Comparison of ENCODE assay signal across 9 cellular contexts in the genomic region with DNA sequence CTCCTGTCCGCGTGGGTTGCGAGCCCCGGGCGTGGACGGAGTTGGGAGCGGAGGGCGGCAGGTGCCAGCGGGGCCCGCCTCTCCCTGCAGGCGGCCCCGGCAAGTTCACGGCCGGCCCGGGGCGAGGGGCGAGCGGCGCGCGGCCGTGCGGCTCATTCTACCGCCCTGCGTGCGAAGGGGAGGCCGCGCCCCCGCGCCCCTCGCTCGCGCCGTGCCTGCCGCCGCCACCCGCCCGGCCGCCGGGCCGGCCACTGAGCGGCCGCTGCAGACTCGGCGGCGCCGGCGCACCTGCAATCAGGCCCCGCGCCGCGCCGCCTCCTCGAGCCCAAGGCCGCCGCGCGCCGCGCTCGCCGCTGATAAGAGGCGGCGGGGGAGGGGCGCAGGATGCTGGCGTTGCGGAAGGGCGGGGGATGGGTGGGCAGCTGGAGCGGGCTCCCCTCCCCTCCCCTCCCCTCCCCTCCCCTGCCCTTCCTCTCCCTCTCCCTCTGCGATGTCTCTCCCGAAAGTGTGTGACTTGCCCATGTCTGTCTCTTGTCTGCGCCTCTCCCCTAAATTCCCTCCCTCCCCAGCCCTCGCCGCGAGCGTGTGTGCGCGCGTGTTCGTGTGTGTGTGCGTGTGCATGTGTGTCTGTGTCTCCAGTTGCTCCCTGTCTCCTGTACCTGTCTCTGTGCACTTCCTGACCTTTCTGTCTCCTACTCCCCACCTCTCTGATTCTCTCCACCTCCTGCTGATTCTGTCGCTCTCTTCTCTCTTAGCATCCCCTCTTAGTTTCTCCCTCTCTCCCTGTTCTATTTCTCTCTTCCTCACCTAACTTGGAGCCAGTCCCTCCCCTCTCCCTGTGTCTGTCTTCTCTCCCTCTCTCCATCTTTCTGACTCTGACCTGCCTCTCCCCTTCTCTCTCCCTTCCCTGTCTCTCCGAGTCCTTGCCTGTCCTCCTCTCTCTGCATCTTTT.
A peak's percentile ranks its signal among the peaks of the same experiment; 100 is the strongest.
DNase-seq lines count a peak whose midpoint lies in the region; ATAC-seq and TF ChIP-seq lines count a peak whose summit lies in the region.
"Had no signal": no experiment of that assay in that cellular context is flagged by ENCODE, and none has a peak within 500 bp of the region (broad histone marks: within the 10 kb centered on the region; RNA-seq: fewer than 3 reads in every experiment).

No MANE protein-coding gene starts in this region.

- H3K9me3 ChIP-seq in HCT116 (ENCODE audit: control insufficient read depth in 1 of 2, insufficient read depth in 1 of 2, low read depth in 1 of 2, low read length in 2 of 2), result no peaks in the 10 kb centered on the region
- H3K9me3 ChIP-seq in Panc1 (ENCODE audit: control insufficient read depth, insufficient read depth, low read depth, low read length), result no peaks in the 10 kb centered on the region
- H3K9me3 ChIP-seq in Karpas-422 (ENCODE audit: low read length), result no peaks in the 10 kb centered on the region

- no peak for TF ChIP-seq POLR2A in HCT116 (IDR thresholded peaks at IDR 0.05; ENCODE audit: borderline replicate concordance, extremely low read depth, insufficient read depth, insufficient read length)

- H3K4me3 ChIP-seq in BJ (ENCODE audit: low read depth, low read length) (peak overlapping the region; percentile 39), HCT116 (replicated peaks in 1 of 2; ENCODE audit: low read depth in 1 of 2, low read length in 2 of 2) (peak overlapping the region; percentile 26 to 39), Panc1 (ENCODE audit: low read depth in 2 of 2, low read length in 2 of 2) (peak overlapping the region; percentile 9 to 23; a peak in 1 of 4 replicates), fibroblast of villous mesenchyme (ENCODE audit: low read depth, low read length) (peak overlapping the region; percentile 37), Karpas-422 (ENCODE audit: low read length) (no peak overlapping the region)

- no peaks in the 10 kb centered on the region for H3K79me2 ChIP-seq in HCT116 (ENCODE audit: insufficient read depth, low read length)
- H3K79me2 ChIP-seq in Karpas-422 (ENCODE audit: low read length), result no peaks in the 10 kb centered on the region

- H3K4me1 ChIP-seq in HCT116 (ENCODE audit: control insufficient read depth in 1 of 2, insufficient read depth in 2 of 2, low read length in 2 of 2) (peaks cover 13 to 16% of the 10 kb centered on the region in 2 experiments; a peak in 3 of 4 replicates), Panc1 (ENCODE audit: control insufficient read depth, insufficient read depth, low read length) (no peaks in the 10 kb centered on the region), Karpas-422 (ENCODE audit: low read length) (no peaks in the 10 kb centered on the region)

- H3K36me3 ChIP-seq in BJ (ENCODE audit: control insufficient read depth, insufficient read depth, low read length), result no peaks in the 10 kb centered on the region
- no peaks in the 10 kb centered on the region for H3K36me3 ChIP-seq in HCT116 (ENCODE audit: control insufficient read depth in 1 of 2, insufficient read depth in 2 of 2, low read length in 2 of 2)
- no peaks in the 10 kb centered on the region for H3K36me3 ChIP-seq in Panc1 (ENCODE audit: control insufficient read depth, insufficient read depth, low read length)
- H3K36me3 ChIP-seq in Karpas-422 (ENCODE audit: insufficient read depth, low read length), result no peaks in the 10 kb centered on the region

- H3K9ac ChIP-seq in HCT116 (ENCODE audit: low read length), result no peak overlapping the region
- H3K9ac ChIP-seq in Karpas-422 (ENCODE audit: low read length), result no peak overlapping the region

- peak; percentile 89 for ATAC-seq in HCT116
- ATAC-seq in Panc1, result peak; percentile 75
- peak; percentile 78 for ATAC-seq in omental fat pad (ENCODE audit: low FRiP score)
- ATAC-seq in GM19397 (IDR thresholded peaks at IDR 0.05; ENCODE audit: unreplicated experiment), result no peak

- H3K9me2 ChIP-seq in HCT116 (ENCODE audit: insufficient read depth), result no peaks in the 10 kb centered on the region
- H3K9me2 ChIP-seq in Karpas-422 (replicated peaks; ENCODE audit: insufficient read depth, low read length), result no peaks in the 10 kb centered on the region

- BruUV-seq in HCT116 (replicated peaks; lab: Mats Ljungman, UMichigan) (no TSS peak), Panc1 (replicated peaks; lab: Mats Ljungman, UMichigan) (no TSS peak)

- TF ChIP-seq RAD21 in HCT116 (IDR thresholded peaks at IDR 0.05; ENCODE audit: low read depth), result no peak

- H3K27me3 ChIP-seq in BJ (ENCODE audit: control insufficient read depth, insufficient read depth, low read length) (no peaks in the 10 kb centered on the region), HCT116 (ENCODE audit: insufficient read depth, low read length) (peaks cover 5% of the 10 kb centered on the region; the same call in 1 of the 2 replicates), Panc1 (ENCODE audit: control insufficient read depth, insufficient read depth, low read length) (peaks cover 3% of the 10 kb centered on the region), Karpas-422 (ENCODE audit: low read length) (no peaks in the 10 kb centered on the region)

- CTCF ChIA-PET in BJ (lab: Yijun Ruan, JAX) (no interaction called here), HCT116 (lab: Charles Lee) (no interaction called here), Panc1 (lab: Charles Lee) (no interaction called here)

- in situ Hi-C loops in Panc1 (cut with HindIII; ENCODE audit: low pct_unique_long_range_greater_than_20kb, low sequenced_read_pairs), result no loop called here

- H2AFZ ChIP-seq in HCT116 (ENCODE audit: low read depth, low read length, poor library complexity, severe bottlenecking) (peak overlapping the region; percentile 71), Karpas-422 (ENCODE audit: low read length) (no peak overlapping the region)

- H4K20me1 ChIP-seq in HCT116 (ENCODE audit: insufficient read depth) (no peaks in the 10 kb centered on the region), Karpas-422 (ENCODE audit: insufficient read depth, low read depth, low read length) (no peaks in the 10 kb centered on the region)

- intact Hi-C loops in HCT116 (cut with micrococcal nuclease), result no loop called here
- intact Hi-C loops in Panc1 (cut with micrococcal nuclease; ENCODE audit: unreplicated experiment), result no loop called here

- H3K27ac ChIP-seq in HCT116 (ENCODE audit: low read depth, low read length), result no peak overlapping the region
- H3K27ac ChIP-seq in Panc1 (ENCODE audit: low read length), result no peak overlapping the region
- no peak overlapping the region for H3K27ac ChIP-seq in Karpas-422 (ENCODE audit: low read length)
- H3K27ac ChIP-seq: epithelial cell of prostate had no signal

- DNase-seq in BJ (ENCODE audit: low read depth) (no peak), HCT116 (ENCODE audit: low read depth, low spot score) (no peak), Panc1 (ENCODE audit: low read depth, low spot score) (no peak), fibroblast of villous mesenchyme (ENCODE audit: low read depth) (peak; percentile 21), omental fat pad (ENCODE audit: low spot score) (no peak), Karpas-422 (no peak), mesenteric fat pad (ENCODE audit: low spot score) (no peak)

- H3K4me2 ChIP-seq in HCT116 (ENCODE audit: low read length) (peak overlapping the region; percentile 75), Karpas-422 (ENCODE audit: low read depth, low read length, poor library complexity, severe bottlenecking) (no peak overlapping the region)

- RAD21 ChIA-PET in HCT116 (lab: Charles Lee; ENCODE audit: low non-redundant PET in 1 of 2, low total read pairs in 2 of 2, uncharacterized antibody in 2 of 2, unreplicated experiment in 2 of 2), result no interaction called here

- POLR2A ChIA-PET in BJ (lab: Charles Lee) (no interaction called here), HCT116 (lab: Charles Lee) (no interaction called here), Panc1 (lab: Charles Lee) (no interaction called here)

- TF ChIP-seq CTCF in BJ (IDR thresholded peaks at IDR 0.05; ENCODE audit: insufficient read depth, low read depth, low read length), result no peak
- TF ChIP-seq CTCF in HCT116 (IDR thresholded peaks at IDR 0.05 in 2 of 3, conservative IDR thresholded peaks at IDR 0.05 in 1 of 3; ENCODE audit: borderline replicate concordance in 1 of 3, insufficient read depth in 1 of 3, low read depth in 2 of 3, low read length in 2 of 3), result no peak
- TF ChIP-seq CTCF in Panc1 (IDR thresholded peaks at IDR 0.05), result no peak
- no peak for TF ChIP-seq CTCF in fibroblast of villous mesenchyme (IDR thresholded peaks at IDR 0.05; ENCODE audit: insufficient read depth, low read depth, low read length)
- no peak for TF ChIP-seq CTCF in omental fat pad (IDR thresholded peaks at IDR 0.05)

TF ChIP-seq in HCT116, 20 proteins besides CTCF, POLR2A, EP300 and RAD21:
- TF ChIP-seq EZH2phosphoT487 (IDR thresholded peaks at IDR 0.05; ENCODE audit: borderline replicate concordance) (no peak), TCF7L2 (IDR thresholded peaks at IDR 0.05; ENCODE audit: borderline replicate concordance, extremely low read depth, insufficient read depth, insufficient read length) (peak; percentile 80)
TF ChIP-seq in HCT116: peak in this region for 1.
